In the genomic region with DNA sequence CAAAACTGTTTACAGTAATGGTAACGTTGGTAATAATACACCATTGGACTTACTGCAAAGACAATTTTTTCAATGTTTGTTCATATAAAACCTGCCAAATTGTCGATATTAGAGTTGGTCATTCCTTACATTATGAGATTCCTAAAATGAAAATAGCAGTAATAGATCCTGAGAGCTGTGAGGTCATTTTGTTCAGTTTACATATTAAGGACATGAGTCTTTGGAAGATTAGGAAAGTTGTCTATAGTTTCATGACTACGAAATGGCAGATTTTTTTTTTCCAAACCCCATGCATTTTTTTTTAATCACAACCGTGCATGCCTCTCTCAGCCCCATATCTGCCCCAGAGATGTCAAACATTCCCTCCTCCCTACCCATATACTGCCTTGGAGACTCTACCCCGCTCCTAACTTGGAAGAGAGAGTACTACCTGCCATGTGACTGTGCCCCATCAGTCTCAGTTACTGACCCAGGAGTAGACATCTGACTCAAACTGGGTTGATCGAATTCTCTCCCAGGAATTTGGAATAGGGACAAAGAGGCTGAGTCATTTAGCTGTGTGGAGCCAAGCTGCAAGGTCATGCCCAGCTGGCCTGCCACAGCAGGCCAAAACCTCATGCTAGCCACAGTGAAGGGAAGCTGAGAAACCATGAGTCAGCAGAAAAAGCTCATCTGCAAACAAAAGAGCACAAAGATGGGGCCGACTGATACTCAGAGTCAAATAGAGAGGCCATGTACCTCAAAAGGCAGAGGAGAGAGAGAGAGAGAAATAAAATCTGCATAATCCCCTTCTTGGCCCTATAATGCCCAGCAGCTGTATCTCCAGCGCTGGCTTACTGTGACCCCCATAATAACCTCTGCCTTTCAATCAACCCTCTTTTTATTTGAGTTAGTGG, we compare ENCODE assay signal across 8 cellular contexts. TPM values are rescaled to one million over a fixed set of nuclear protein-coding genes. Genes with fewer than 3 reads are reported as not detected.
DNase-seq lines count a peak whose midpoint lies in the region; ATAC-seq and TF ChIP-seq lines count a peak whose summit lies in the region.

No MANE protein-coding gene starts in this region.

- peak overlapping the region; percentile 27 for H3K4me2 ChIP-seq in PC-9

- ATAC-seq in HG02588 (IDR thresholded peaks at IDR 0.05; ENCODE audit: unreplicated experiment) (peak; percentile 37), left lobe of liver (peak; percentile 97)

- intact Hi-C loops in PC-9 (cut with micrococcal nuclease; ENCODE audit: unreplicated experiment) (loop anchor here (1.0 kb wide), 3 partner anchors 9 to 21 kb away; a partner anchor contains a TSS), colonic mucosa (cut with DNase I) (no loop called here), tibial artery (cut with DNase I; ENCODE audit: low total_unique reads) (loop anchor here (10.0 kb wide), 1 partner anchor 318 kb away; a partner anchor contains a TSS)

- H3K4me1 ChIP-seq in PC-9 (replicated peaks; ENCODE audit: insufficient read depth) (peaks cover 39% of the 10 kb centered on the region), colonic mucosa (no peaks in the 10 kb centered on the region), tibial artery (peaks cover 0 to 16% (median 6%) of the 10 kb centered on the region in 4 donors)
- no peaks in the 10 kb centered on the region for H3K4me1 ChIP-seq in effector memory CD4-positive, alpha-beta T cell (ENCODE audit: control insufficient read depth, insufficient read depth, low read length, poor library complexity, severe bottlenecking)

- DNase-seq in Daoy (ENCODE audit: low read depth) (peak; percentile 93), PC-9 (peak; percentile 78 to 91), colonic mucosa (peak; percentile 41), left lobe of liver (ENCODE audit: low spot score) (peak; percentile 89), tibial artery (peak; percentile 71 to 87), NCI-H1092 treated with DMSO at 0.1 percent for 48 hours (lab: John Stamatoyannopoulos, UW) (no peak)
- no peak for DNase-seq in effector memory CD4-positive, alpha-beta T cell

- no peak overlapping the region for H3K4me3 ChIP-seq in PC-9
- no peak overlapping the region for H3K4me3 ChIP-seq in colonic mucosa
- no peak overlapping the region for H3K4me3 ChIP-seq in tibial artery
- no peak overlapping the region for H3K4me3 ChIP-seq in effector memory CD4-positive, alpha-beta T cell (ENCODE audit: insufficient read depth, low read depth, low read length, poor library complexity, severe bottlenecking)

- H3K27ac ChIP-seq in PC-9, result peak overlapping the region; percentile 74
- no peak overlapping the region for H3K27ac ChIP-seq in colonic mucosa
- peak overlapping the region in 1 of 2 donors; percentile 22 for H3K27ac ChIP-seq in tibial artery
- no peak overlapping the region for H3K27ac ChIP-seq in effector memory CD4-positive, alpha-beta T cell (ENCODE audit: insufficient read depth, low read length, poor library complexity, severe bottlenecking)

- POLR2A ChIA-PET in PC-9 (lab: Charles Lee; ENCODE audit: unreplicated experiment), result interaction anchor here (0.6 kb wide), 1 partner anchor 1916 kb away, joined by 10 read pairs; no protein-coding TSS in a partner anchor

- no peak overlapping the region for H2AFZ ChIP-seq in PC-9

- H3K36me3 ChIP-seq in PC-9 (ENCODE audit: low read depth) (no peaks in the 10 kb centered on the region), colonic mucosa (no peaks in the 10 kb centered on the region), tibial artery (no peaks in the 10 kb centered on the region)
- H3K36me3 ChIP-seq in effector memory CD4-positive, alpha-beta T cell (ENCODE audit: control insufficient read depth, insufficient read depth, low read length), result no peaks in the 10 kb centered on the region

- H3K79me2 ChIP-seq in PC-9 (ENCODE audit: low read depth), result no peaks in the 10 kb centered on the region

- H3K9ac ChIP-seq in colonic mucosa (ENCODE audit: low read depth in 2 of 2, low read length in 2 of 2), result no peak overlapping the region

- H3K27me3 ChIP-seq in PC-9 (ENCODE audit: insufficient read depth, low read depth) (no peaks in the 10 kb centered on the region), colonic mucosa (no peaks in the 10 kb centered on the region), tibial artery (no peaks in the 10 kb centered on the region)
- H3K27me3 ChIP-seq in effector memory CD4-positive, alpha-beta T cell (replicated peaks; ENCODE audit: control insufficient read depth, insufficient read depth, low read length, poor library complexity, severe bottlenecking), result no peaks in the 10 kb centered on the region

- BruUV-seq in PC-9 (replicated peaks; lab: Mats Ljungman, UMichigan), result no TSS peak

- H3K9me3 ChIP-seq in PC-9 (ENCODE audit: insufficient read depth, low read depth) (no peaks in the 10 kb centered on the region), colonic mucosa (no peaks in the 10 kb centered on the region), tibial artery (no peaks in the 10 kb centered on the region)
- H3K9me3 ChIP-seq in effector memory CD4-positive, alpha-beta T cell (ENCODE audit: control insufficient read depth, low read length), result no peaks in the 10 kb centered on the region

- no peaks in the 10 kb centered on the region for H3K9me2 ChIP-seq in PC-9 (ENCODE audit: insufficient read depth)

- no peaks in the 10 kb centered on the region for H4K20me1 ChIP-seq in PC-9 (ENCODE audit: insufficient read depth)

- TF ChIP-seq CTCF in PC-9 (conservative IDR thresholded peaks at IDR 0.05), result no peak
- TF ChIP-seq CTCF in colonic mucosa (IDR thresholded peaks at IDR 0.05), result no peak
- TF ChIP-seq CTCF in tibial artery (IDR thresholded peaks at IDR 0.05), result no peak

- CTCF ChIA-PET in PC-9 (lab: Charles Lee), result no interaction called here

- peaks cover 22% of the 10 kb centered on the region for H3F3A ChIP-seq in PC-9 (ENCODE audit: insufficient read depth, low read depth)

RNA-seq across cellular contexts. Expression of a gene that starts 21.0 kb away (rescaled TPM):
- 14.6 and 15.6 TPM in 2 replicates for total RNA-seq in Daoy (2014; rRNA removed; shearing (Covaris generic))
- 34.7 and 48.3 TPM in 2 replicates for total RNA-seq in PC-9 (2021)
- total RNA-seq in colonic mucosa, result 10 to 100 TPM; 30.2 to 48.3 TPM
- 16.6 TPM for total RNA-seq in left lobe of liver

Comparison
In these comparisons a context has a peak if more than half of its experiments do, and no peak if none do; other contexts are left out.
1. DNase-seq: peak in Daoy (single experiment), PC-9 (2 of 2), colonic mucosa (single experiment), left lobe of liver (single experiment) and tibial artery (2 of 2); none in NCI-H1092 treated with DMSO at 0.1 percent for 48 hours (single experiment) and effector memory CD4-positive, alpha-beta T cell (0 of 3).